10 cellular contexts compared by ENCODE assay signal in genomic region chr5:119341452-119342349, GRCh38. TPM values are rescaled to one million over a fixed set of nuclear protein-coding genes. Genes with fewer than 3 reads are reported as not detected.
DNase-seq lines count a peak whose midpoint lies in the region; ATAC-seq and TF ChIP-seq lines count a peak whose summit lies in the region.
"Had no signal": no experiment of that assay in that cellular context is flagged by ENCODE, and none has a peak within 500 bp of the region (broad histone marks: within the 10 kb centered on the region; RNA-seq: fewer than 3 reads in every experiment).

No MANE protein-coding gene starts in this region.

- no peak for DNase-seq in activated naive CD4-positive, alpha-beta T cell treated with anti-CD3 and anti-CD28 coated beads for 36 hours
- no peak for DNase-seq in activated naive CD4-positive, alpha-beta T cell treated with Interleukin-2 at 50 U/mL for 16 hours
- DNase-seq in T-helper 17 cell: no peak
- no peak for DNase-seq in upper lobe of left lung
- DNase-seq in thyroid gland: no peak
- no peak for DNase-seq in activated CD8-positive, alpha-beta memory T cell treated with anti-CD3 and anti-CD28 coated beads, Interleukin-2, amount 50 U/mL, for 4 hours

- TF ChIP-seq EP300 in upper lobe of left lung (IDR thresholded peaks at IDR 0.05): no peak
- no peak for TF ChIP-seq EP300 in gastroesophageal sphincter (IDR thresholded peaks at IDR 0.05)

- H3K4me1 Mint-ChIP-seq in activated naive CD4-positive, alpha-beta T cell treated with anti-CD3 and anti-CD28 coated beads for 36 hours (ENCODE audit: low read depth): peaks cover 94% of the 10 kb centered on the region
- peaks cover 82% of the 10 kb centered on the region for H3K4me1 Mint-ChIP-seq in T-helper 17 cell

- H3K9me3 ChIP-seq in T-helper 17 cell (ENCODE audit: control insufficient read depth, low read length, poor library complexity, severe bottlenecking) (no peaks in the 10 kb centered on the region), upper lobe of left lung (no peaks in the 10 kb centered on the region), thyroid gland (no peaks in the 10 kb centered on the region), gastroesophageal sphincter (no peaks in the 10 kb centered on the region)

- no peak overlapping the region for H3K4me3 ChIP-seq in upper lobe of left lung
- H3K4me3 ChIP-seq in thyroid gland (replicated peaks in 1 of 3): no peak overlapping the region
- H3K4me3 ChIP-seq in gastroesophageal sphincter: no peak overlapping the region

- H3K27ac ChIP-seq in upper lobe of left lung (peak overlapping the region in 3 of 4 donors; percentile 32 to 73 (median 32)), thyroid gland (no peak overlapping the region), gastroesophageal sphincter (no peak overlapping the region)
- H3K27ac ChIP-seq: parathyroid adenoma had no signal

- TF ChIP-seq CTCF in upper lobe of left lung (IDR thresholded peaks at IDR 0.05) (no peak), thyroid gland (IDR thresholded peaks at IDR 0.05) (no peak), gastroesophageal sphincter (IDR thresholded peaks at IDR 0.05) (no peak)

- TF ChIP-seq POLR2A in upper lobe of left lung (IDR thresholded peaks at IDR 0.05) (no peak), thyroid gland (IDR thresholded peaks at IDR 0.05) (no peak), gastroesophageal sphincter (IDR thresholded peaks at IDR 0.05) (no peak)

- no peaks in the 10 kb centered on the region for H3K9me3 Mint-ChIP-seq in activated naive CD4-positive, alpha-beta T cell treated with anti-CD3 and anti-CD28 coated beads for 36 hours

- intact Hi-C loops in activated naive CD4-positive, alpha-beta T cell treated with anti-CD3 and anti-CD28 coated beads for 36 hours (cut with micrococcal nuclease): loop anchor here (1.0 to 2.0 kb wide), 9 partner anchors 8 to 310 kb away; partner anchors contain the start of gene DMXL1
- intact Hi-C loops in thyroid gland (cut with DNase I): no loop called here

- WGBS in upper lobe of left lung, 2 donors: 65% methylated on average over 6 of the region's 6 CpGs
- WGBS in thyroid gland, 2 donors: 84 to 86% methylated on average over 6 of the region's 6 CpGs
- WGBS in gastroesophageal sphincter (ENCODE audit: low coverage in 1 of 2), 2 donors: 83 to 87% methylated on average over 6 of the region's 6 CpGs

- ATAC-seq in HG03097 (IDR thresholded peaks at IDR 0.05; ENCODE audit: low FRiP score, unreplicated experiment) (peak; percentile 43), T-helper 17 cell (peak; percentile 28), upper lobe of left lung (ENCODE audit: low FRiP score in 2 of 2) (peak; percentile 21 to 56), gastroesophageal sphincter (no peak)
- ATAC-seq: Panc1 had no signal

- H3K4me3 Mint-ChIP-seq in activated naive CD4-positive, alpha-beta T cell treated with anti-CD3 and anti-CD28 coated beads for 36 hours: peak overlapping the region; percentile 69
- peak overlapping the region; percentile 89 for H3K4me3 Mint-ChIP-seq in T-helper 17 cell

- CTCF ChIA-PET in activated naive CD4-positive, alpha-beta T cell treated with anti-CD3 and anti-CD28 coated beads for 36 hours (lab: Charles Lee): interaction anchor here (0.7 to 9.6 kb wide), 12 partner anchors 10 to 73 kb away, joined by 3 to 54 read pairs (median 4); partner anchors contain the start of gene TNFAIP8

- H3K36me3 Mint-ChIP-seq in activated naive CD4-positive, alpha-beta T cell treated with anti-CD3 and anti-CD28 coated beads for 36 hours (ENCODE audit: low read depth): peaks cover 20% of the 10 kb centered on the region
- H3K36me3 Mint-ChIP-seq in T-helper 17 cell (ENCODE audit: low read depth): peaks cover 2% of the 10 kb centered on the region

- H3K27me3 ChIP-seq in upper lobe of left lung (no peaks in the 10 kb centered on the region), thyroid gland (no peaks in the 10 kb centered on the region), gastroesophageal sphincter (no peaks in the 10 kb centered on the region)

- H3K27ac Mint-ChIP-seq in activated naive CD4-positive, alpha-beta T cell treated with anti-CD3 and anti-CD28 coated beads for 36 hours: peak overlapping the region; percentile 96
- H3K27ac Mint-ChIP-seq in T-helper 17 cell: peak overlapping the region; percentile 99

- H3K4me1 ChIP-seq in upper lobe of left lung: peaks cover 20 to 47% (median 29%) of the 10 kb centered on the region in 4 donors
- H3K4me1 ChIP-seq in thyroid gland: peaks cover 17 to 45% of the 10 kb centered on the region in 2 donors
- H3K4me1 ChIP-seq in gastroesophageal sphincter: peaks cover 0 to 35% (median 0%) of the 10 kb centered on the region in 3 donors
- H3K4me1 ChIP-seq: parathyroid adenoma had no signal

- H3K36me3 ChIP-seq in upper lobe of left lung (no peaks in the 10 kb centered on the region), thyroid gland (no peaks in the 10 kb centered on the region), gastroesophageal sphincter (no peaks in the 10 kb centered on the region)

- no peaks in the 10 kb centered on the region for H3K27me3 Mint-ChIP-seq in activated naive CD4-positive, alpha-beta T cell treated with anti-CD3 and anti-CD28 coated beads for 36 hours (ENCODE audit: low read depth)
- H3K27me3 Mint-ChIP-seq in T-helper 17 cell: no peaks in the 10 kb centered on the region

RNA-seq across cellular contexts. Expression of gene TNFAIP8, which starts 14.1 kb away (rescaled TPM):
- 100 to 1,000 TPM; 141 to 142 TPM for total RNA-seq in activated naive CD4-positive, alpha-beta T cell treated with anti-CD3 and anti-CD28 coated beads for 36 hours
- total RNA-seq in T-helper 17 cell (100 to 1,000 TPM; 130 to 140 TPM), upper lobe of left lung (10 to 100 TPM; 14.7 to 33.2 (median 19.7) TPM), thyroid gland (10 to 100 TPM; 15.7 to 36.8 (median 33.6) TPM), gastroesophageal sphincter (10 to 100 TPM; 25.4 to 76.7 (median 31.6) TPM)

Comparison
In these comparisons a context has a peak if more than half of its experiments do, and no peak if none do; other contexts are left out.
1. H3K27ac ChIP-seq: peak in upper lobe of left lung (3 of 4); none in thyroid gland (0 of 3) and gastroesophageal sphincter (0 of 4).